In genomic region chr10:103968441-103969391, GRCh38 we compare ENCODE assay signal across 8 cellular contexts. TPM values are rescaled to one million over a fixed set of nuclear protein-coding genes. Genes with fewer than 3 reads are reported as not detected.
DNase-seq lines count a peak whose midpoint lies in the region; ATAC-seq, FAIRE-seq and TF ChIP-seq lines count a peak whose summit lies in the region.

No MANE protein-coding gene starts in this region.

- POLR2A ChIA-PET in K562 (lab: Yijun Ruan, JAX): interaction anchor here (0.7 to 1.4 kb wide), 2 partner anchors 8 to 32 kb away, joined by 3 to 8 read pairs; no protein-coding TSS in a partner anchor

- H3K27me3 Mint-ChIP-seq in stimulated activated naive CD8-positive, alpha-beta T cell treated with anti-CD3 and anti-CD28 coated beads, Interleukin-15, Interleukin-2, amounts not matched to agents 100 ng/mL and 50 ng/mL, for 24 hours: no peaks in the 10 kb centered on the region

- H3K4me2 ChIP-seq in K562 (ENCODE audit: insufficient read depth, low read length): peak overlapping the region; percentile 91

- peak overlapping the region; percentile 94 for H3K4me3 Mint-ChIP-seq in stimulated activated naive CD8-positive, alpha-beta T cell treated with anti-CD3 and anti-CD28 coated beads, Interleukin-15, Interleukin-2, amounts not matched to agents 100 ng/mL and 50 ng/mL, for 24 hours

- no peak for DNase-seq in stimulated activated naive CD8-positive, alpha-beta T cell treated with anti-CD3 and anti-CD28 coated beads, Interleukin-15, Interleukin-2, amounts not matched to agents 100 U/mL and 50 U/mL, for 24 hours
- DNase-seq in K562 (ENCODE audit: extremely low read depth in 1 of 4, low spot score in 3 of 4) (no peak), frontal cortex (ENCODE audit: low spot score in 2 of 2) (no peak)
- no peak for DNase-seq in stimulated activated CD4-positive, alpha-beta T cell treated with anti-CD3 and anti-CD28 coated beads, Interleukin-4, amount 100 ng/mL, for 24 hours

- peak overlapping the region; percentile 54 for H3K27ac Mint-ChIP-seq in stimulated activated naive CD8-positive, alpha-beta T cell treated with anti-CD3 and anti-CD28 coated beads, Interleukin-15, Interleukin-2, amounts not matched to agents 100 ng/mL and 50 ng/mL, for 24 hours

- under 1% methylated on average over 18 of the region's 23 CpGs for WGBS in K562 (ENCODE audit: insufficient coverage, low coverage, missing lambda C conversion rate)
- 93 to 94% methylated on average over 10 to 15 of the region's 23 CpGs for WGBS in mesodermal cell (ENCODE audit: insufficient coverage in 2 of 2), 2 experiments

- no peaks in the 10 kb centered on the region for H3K9me3 Mint-ChIP-seq in stimulated activated naive CD8-positive, alpha-beta T cell treated with anti-CD3 and anti-CD28 coated beads, Interleukin-15, Interleukin-2, amounts not matched to agents 100 ng/mL and 50 ng/mL, for 24 hours

- no peaks in the 10 kb centered on the region for H3K9me1 ChIP-seq in K562 (ENCODE audit: control insufficient read depth, insufficient read depth, low read length)

- H3K4me1 ChIP-seq in K562 (replicated peaks in 1 of 2; ENCODE audit: control insufficient read depth in 2 of 2, insufficient read depth in 2 of 2, low read length in 2 of 2): peaks cover 2 to 5% of the 10 kb centered on the region in 2 experiments; a peak in 2 of 5 replicates
- H3K4me1 ChIP-seq in mesodermal cell (ENCODE audit: control insufficient read depth, insufficient read depth, low read length, poor library complexity, severe bottlenecking): no peaks in the 10 kb centered on the region

- H3K4me3 ChIP-seq in K562 (peak overlapping the region; percentile 90), mesodermal cell (ENCODE audit: extremely low read depth, insufficient read depth, low read length, poor library complexity, severe bottlenecking) (peak overlapping the region; percentile 85)

- H3K9me3 ChIP-seq in K562 (replicated peaks; ENCODE audit: control insufficient read depth, insufficient read depth, low read depth, low read length) (no peaks in the 10 kb centered on the region), mesodermal cell (ENCODE audit: control insufficient read depth, low read length) (no peaks in the 10 kb centered on the region)

- H4K20me1 ChIP-seq in K562 (replicated peaks; ENCODE audit: control insufficient read depth, insufficient read depth, low read length): peaks cover 9% of the 10 kb centered on the region

- no peak for TF ChIP-seq POLR2A in K562 (conservative IDR thresholded peaks at IDR 0.05)
- TF ChIP-seq POLR2A in GM18505 (IDR thresholded peaks at IDR 0.05; ENCODE audit: borderline replicate concordance, extremely low read depth, insufficient read depth, insufficient read length): no peak

- no TSS peak for BruUV-seq in K562 (replicated peaks; lab: Mats Ljungman, UMichigan)

- peak overlapping the region; percentile 78 to 87 for H3K9ac ChIP-seq in K562 (ENCODE audit: insufficient read depth in 1 of 2, low read depth in 2 of 2, low read length in 2 of 2)

- H3K79me2 ChIP-seq in K562 (ENCODE audit: control insufficient read depth, insufficient read depth, low read length): peaks cover 77% of the 10 kb centered on the region

- H3K36me3 Mint-ChIP-seq in stimulated activated naive CD8-positive, alpha-beta T cell treated with anti-CD3 and anti-CD28 coated beads, Interleukin-15, Interleukin-2, amounts not matched to agents 100 ng/mL and 50 ng/mL, for 24 hours (ENCODE audit: low read depth): no peaks in the 10 kb centered on the region

- no peak for TF ChIP-seq CTCF in K562 (IDR thresholded peaks at IDR 0.05 in 2 of 3, conservative IDR thresholded peaks at IDR 0.05 in 1 of 3; ENCODE audit: insufficient read depth in 2 of 3, low read depth in 1 of 3, low read length in 3 of 3)

- CTCF ChIA-PET in K562 (lab: Yijun Ruan, JAX; ENCODE audit: low intra/inter-chr PET ratio): no interaction called here

- H3K27ac ChIP-seq in K562 (ENCODE audit: extremely low read depth, low read depth, low read length) (peak overlapping the region; percentile 98), mesodermal cell (ENCODE audit: low read depth, low read length, severe bottlenecking) (no peak overlapping the region)

- intact Hi-C loops in K562 (cut with micrococcal nuclease): loop anchor here (1.0 to 5.0 kb wide), 3 partner anchors 50 to 154 kb away; partner anchors contain the start of genes SFR1 and STN1

- no peaks in the 10 kb centered on the region for H3K27me3 ChIP-seq in K562 (ENCODE audit: control insufficient read depth in 2 of 2, insufficient read depth in 2 of 2, low read length in 2 of 2)

- H3K36me3 ChIP-seq in K562 (ENCODE audit: control insufficient read depth, insufficient read depth, low read length) (0 out of 3 replicates have a peak, but pooled peaks cover 2% of the 10 kb centered on the region), mesodermal cell (ENCODE audit: control insufficient read depth, insufficient read depth, low read length) (no peaks in the 10 kb centered on the region)

- TF ChIP-seq EP300 in K562 (IDR thresholded peaks at IDR 0.05; ENCODE audit: low read length): no peak

- in situ Hi-C loops in K562 (cut with MboI): loop anchor here (5.0 kb wide), 1 partner anchor 81 kb away; no protein-coding TSS in a partner anchor

- no peak overlapping the region for H2AFZ ChIP-seq in K562 (ENCODE audit: low read depth, low read length)

- no peak for ATAC-seq in stimulated activated naive CD8-positive, alpha-beta T cell treated with anti-CD3 and anti-CD28 coated beads, Interleukin-15, Interleukin-2, amounts not matched to agents 100 U/mL and 50 U/mL, for 24 hours
- ATAC-seq in K562: peak; percentile 33
- no peak for ATAC-seq in HG03045 (IDR thresholded peaks at IDR 0.05; ENCODE audit: unreplicated experiment)
- no peak for ATAC-seq in GM18505 (IDR thresholded peaks at IDR 0.05; ENCODE audit: unreplicated experiment)

- FAIRE-seq in K562 (lab: Jason Lieb, UNC) (no peak), frontal cortex (lab: Jason Lieb, UNC) (no peak)

- no peak for TF ChIP-seq RAD21 in K562 (CRISPR knock-in tag; conservative IDR thresholded peaks at IDR 0.05 in 1 of 2, IDR thresholded peaks at IDR 0.05 in 1 of 2)

- H3K4me1 Mint-ChIP-seq in stimulated activated naive CD8-positive, alpha-beta T cell treated with anti-CD3 and anti-CD28 coated beads, Interleukin-15, Interleukin-2, amounts not matched to agents 100 ng/mL and 50 ng/mL, for 24 hours (ENCODE audit: low read depth): peaks cover 59% of the 10 kb centered on the region

TF ChIP-seq in K562, 482 proteins besides CTCF, POLR2A, EP300 and RAD21 (continues in another document):
- TF ChIP-seq ATF7 (IDR thresholded peaks at IDR 0.05) (peak; percentile 59; the same call in 1 of the 2 replicates), SLC30A9 (CRISPR knock-in tag; IDR thresholded peaks at IDR 0.05) (no peak), BCOR (IDR thresholded peaks at IDR 0.05) (peak; percentile 75; the same call in 1 of the 2 replicates)

RNA-seq across cellular contexts. Expression of gene SLK, which starts 1.8 kb away (rescaled TPM):
- 5.1 and 25.0 TPM in 2 replicates for total RNA-seq in K562 (2011; cell fraction: chromatin; rRNA removed; ENCODE audit: low replicate concordance)
- total RNA-seq in K562 (2011; cell fraction: nucleolus; rRNA removed): 3.5 and 4.9 TPM in 2 replicates
- 8.1 and 11.5 TPM in 2 replicates for total RNA-seq in K562 (2011; cell fraction: nucleoplasm; rRNA removed)
- 24.0 and 39.9 TPM in 2 replicates for total RNA-seq in K562 (2014; rRNA removed)
- total RNA-seq in K562 (2014; rRNA removed; fragmentation: Illumina TruSeq; extraction: Trizol): 40.0 and 43.5 TPM in 2 replicates
- 37.4 and 39.0 TPM in 2 replicates for total RNA-seq in K562 (2015; rRNA removed; fragmentation: Illumina TruSeq; extraction: Trizol)
- 21.6 and 23.4 TPM in 2 replicates for total RNA-seq in K562 (2021)
- 10.6 and 14.9 TPM in 2 replicates for polyA plus RNA-seq in K562 (2011; rRNA removed)
- polyA plus RNA-seq in K562 (2011; cell fraction: cytosol; rRNA removed): 1.9 and 3.7 TPM in 2 replicates
- polyA plus RNA-seq in K562 (2011; cell fraction: nucleus; rRNA removed): 5.5 and 6.3 TPM in 2 replicates
- 15.6 and 19.0 TPM in 2 replicates for polyA plus RNA-seq in K562 (2012)
- 21.3 and 26.4 TPM in 2 replicates for polyA plus RNA-seq in K562 (2014; fragmentation: Illumina TruSeq; extraction: Trizol)
- polyA plus RNA-seq in K562 (2014; fragmentation: Nextera tagmentation; extraction: Ambion mirVana): 1 to 10 TPM; 8.2 to 9.2 TPM
- 12.7 and 15.5 TPM in 2 replicates for polyA plus RNA-seq in K562 (2014; rRNA removed)
- polyA minus RNA-seq in K562 (2011; rRNA and poly(A)+ RNA removed): 32.3 and 40.0 TPM in 2 replicates
- polyA minus RNA-seq in K562 (2011; cell fraction: cytosol; rRNA and poly(A)+ RNA removed): 19.4 and 19.6 TPM in 2 replicates
- polyA minus RNA-seq in K562 (2011; cell fraction: nucleus; rRNA and poly(A)+ RNA removed): 6.3 and 13.2 TPM in 2 replicates
- polyA plus RNA-seq in mesodermal cell (2013, experiment 1 of 2): 23.1 TPM
- 27.5 TPM for polyA plus RNA-seq in mesodermal cell (2013, experiment 2 of 2)
- total RNA-seq in frontal cortex: 93.3 TPM

RNA-seq across cellular contexts. Expression of gene STN1, which starts 50.7 kb away (rescaled TPM):
- total RNA-seq in K562 (2011; cell fraction: chromatin; rRNA removed; ENCODE audit: low replicate concordance): 5.1 and 6.2 TPM in 2 replicates
- 3.3 and 3.8 TPM in 2 replicates for total RNA-seq in K562 (2011; cell fraction: nucleolus; rRNA removed)
- 4.1 and 5.1 TPM in 2 replicates for total RNA-seq in K562 (2011; cell fraction: nucleoplasm; rRNA removed)
- total RNA-seq in K562 (2014; rRNA removed) (9.2 and 10.2 TPM in 2 replicates), K562 (2014; rRNA removed; fragmentation: Illumina TruSeq; extraction: Trizol) (13.6 and 13.8 TPM in 2 replicates), K562 (2015; rRNA removed; fragmentation: Illumina TruSeq; extraction: Trizol) (13.8 and 15.3 TPM in 2 replicates), K562 (2021) (9.0 and 9.1 TPM in 2 replicates), frontal cortex (6.9 TPM)
- polyA plus RNA-seq in K562 (2011; rRNA removed) (19.2 and 19.6 TPM in 2 replicates), K562 (2014; fragmentation: Illumina TruSeq; extraction: Trizol) (12.4 and 14.6 TPM in 2 replicates), K562 (2014; fragmentation: Nextera tagmentation; extraction: Ambion mirVana) (10 to 100 TPM; 12.0 to 16.0 TPM), K562 (2014; rRNA removed) (11.2 and 11.6 TPM in 2 replicates)
- polyA plus RNA-seq in K562 (2011; cell fraction: cytosol; rRNA removed): 11.3 and 16.5 TPM in 2 replicates
- 7.0 and 12.2 TPM in 2 replicates for polyA plus RNA-seq in K562 (2011; cell fraction: nucleus; rRNA removed)
- polyA plus RNA-seq in K562 (2012): 12.3 and 16.5 TPM in 2 replicates
- 16.5 and 19.9 TPM in 2 replicates for polyA minus RNA-seq in K562 (2011; rRNA and poly(A)+ RNA removed)
- polyA minus RNA-seq in K562 (2011; cell fraction: cytosol; rRNA and poly(A)+ RNA removed): 5.0 and 6.6 TPM in 2 replicates
- polyA minus RNA-seq in K562 (2011; cell fraction: nucleus; rRNA and poly(A)+ RNA removed): 2.8 and 8.0 TPM in 2 replicates
- 26.8 TPM for polyA plus RNA-seq in mesodermal cell (2013, experiment 1 of 2)
- 30.0 TPM for polyA plus RNA-seq in mesodermal cell (2013, experiment 2 of 2)
